ENCODE assay signal across 30 cellular contexts in the genomic region with DNA sequence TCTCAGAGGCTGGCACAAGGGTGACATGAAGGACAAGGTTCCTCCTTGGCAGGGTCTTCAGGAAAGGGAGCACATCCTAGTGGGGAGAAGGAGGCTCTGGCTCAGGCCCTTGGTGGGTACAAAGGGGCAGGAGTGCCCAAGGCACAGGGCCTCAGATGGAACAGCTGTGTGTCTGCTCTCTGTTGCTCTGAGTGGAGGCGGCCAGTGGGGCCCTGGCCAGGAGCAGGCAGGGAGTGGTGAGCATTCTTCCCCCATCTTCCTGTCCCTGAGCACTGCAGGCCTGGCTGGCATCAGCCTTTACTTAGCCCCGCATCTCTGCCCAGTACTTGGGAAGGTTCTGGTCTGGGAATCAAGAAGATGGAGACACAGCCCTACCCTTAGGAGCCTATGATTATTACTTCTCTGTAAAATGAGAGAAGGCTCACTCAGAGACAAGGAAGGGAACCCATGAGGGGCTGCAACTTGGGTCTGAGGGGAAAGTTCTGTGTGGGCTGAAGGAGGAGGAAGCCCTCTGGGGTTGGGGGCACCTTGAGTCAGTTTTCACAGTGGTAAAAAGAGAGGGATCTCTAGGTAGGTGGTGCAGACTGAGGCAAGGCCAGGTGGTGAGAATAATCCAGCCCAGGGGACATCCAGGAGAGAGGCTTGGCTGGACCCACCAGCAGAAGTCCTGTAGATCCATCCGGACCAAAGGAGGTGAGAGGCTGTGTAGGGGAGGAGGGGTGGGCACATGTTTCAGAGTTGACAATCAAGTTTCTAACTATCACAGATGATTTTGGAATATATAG.
"Had no signal": no experiment of that assay in that cellular context is flagged by ENCODE, and none has a peak within 500 bp of the region (broad histone marks: within the 10 kb centered on the region; RNA-seq: fewer than 3 reads in every experiment).

No MANE protein-coding gene starts in this region.

- H3K36me3 ChIP-seq: MG63, SJSA1 had no signal

- H3K9me3 ChIP-seq: MG63, SJSA1, SK-N-SH had no signal

- H3K9ac ChIP-seq: SK-N-SH had no signal

- H3K27me3 ChIP-seq: MG63, SJSA1 had no signal

- DNase-seq: activated CD4-positive, alpha-beta memory T cell treated with anti-CD3 and anti-CD28 coated beads for 36 hours; activated CD4-positive, alpha-beta T cell treated with anti-CD3 and anti-CD28 coated beads, Interleukin-2, amount 10 ng/mL, durations not matched to agents 7 days and 5 days; activated CD8-positive, alpha-beta memory T cell treated with anti-CD3 and anti-CD28 coated beads, Interleukin-2, amount 10 ng/mL, durations not matched to agents 7 days and 5 days; activated CD8-positive, alpha-beta memory T cell treated with anti-CD3 and anti-CD28 coated beads, Interleukin-2, amount 50 U/mL, for 48 hours; activated effector memory CD4-positive, alpha-beta T cell treated with Interleukin-2 at 50 U/mL for 16 hours; activated naive CD4-positive, alpha-beta T cell treated with anti-CD3 and anti-CD28 coated beads, Interleukin-2, amount 10 ng/mL, durations not matched to agents 7 days and 5 days; activated naive CD8-positive, alpha-beta T cell treated with anti-CD3 and anti-CD28 coated beads, Interleukin-2, amount 50 U/mL, for 24 hours; activated T-cell treated with anti-CD3 and anti-CD28 coated beads, Interleukin-2, amount 50 U/mL, for 48 hours; anterior cingulate cortex; caudate nucleus; Kasumi-1; KG1; MG63; MV-4-11; NCI-H1092; NCI-H1436 treated with DMSO at 0.1 percent for 48 hours; NCI-H1694 treated with DMSO at 0.1 percent for 48 hours; NCI-H2029; NCI-H345; NCI-H524 treated with DMSO at 0.1 percent for 48 hours; SHP77 treated with DMSO at 0.1 percent for 48 hours; SK-N-SH had no signal

- FAIRE-seq: bronchial epithelial cell, TTC549 had no signal

- H3K27ac ChIP-seq: SJSA1 had no signal

- H3K36me3 Mint-ChIP-seq: activated CD4-positive, alpha-beta memory T cell treated with anti-CD3 and anti-CD28 coated beads for 36 hours; activated CD8-positive, alpha-beta memory T cell treated with anti-CD3 and anti-CD28 coated beads, Interleukin-2, amount 10 ng/mL, durations not matched to agents 7 days and 5 days; activated naive CD4-positive, alpha-beta T cell treated with anti-CD3 and anti-CD28 coated beads, Interleukin-2, amount 10 ng/mL, durations not matched to agents 7 days and 5 days; activated naive CD8-positive, alpha-beta T cell; brain had no signal

- H3K4me3 Mint-ChIP-seq: activated CD4-positive, alpha-beta memory T cell treated with anti-CD3 and anti-CD28 coated beads for 36 hours; activated CD4-positive, alpha-beta T cell treated with anti-CD3 and anti-CD28 coated beads, Interleukin-2, amount 10 ng/mL, durations not matched to agents 7 days and 5 days; activated CD8-positive, alpha-beta memory T cell treated with anti-CD3 and anti-CD28 coated beads, Interleukin-2, amount 10 ng/mL, durations not matched to agents 7 days and 5 days; activated naive CD4-positive, alpha-beta T cell treated with anti-CD3 and anti-CD28 coated beads, Interleukin-2, amount 10 ng/mL, durations not matched to agents 7 days and 5 days; activated naive CD8-positive, alpha-beta T cell; activated naive CD8-positive, alpha-beta T cell treated with anti-CD3 and anti-CD28 coated beads, Interleukin-2, amount 50 U/mL, for 24 hours; T-helper 1 cell treated with Interleukin-12 subunit alpha and Interleukin-12 subunit beta and Interleukin-4 antibody, amounts not matched to agents 30 μg/mL and 1 μg/mL, for 36 hours; T-helper 2 cell treated with Interferon-gamma antibody and Interleukin-4, amounts not matched to agents 5 μg/mL and 100 μg/mL, for 36 hours had no signal

- H3K4me1 ChIP-seq: SJSA1 had no signal

- ATAC-seq: activated CD8-positive, alpha-beta memory T cell treated with anti-CD3 and anti-CD28 coated beads, Interleukin-2, amount 10 ng/mL, durations not matched to agents 7 days and 5 days; activated naive CD8-positive, alpha-beta T cell treated with anti-CD3 and anti-CD28 coated beads, Interleukin-2, amount 50 U/mL, for 24 hours; Panc1 had no signal

- H3K27ac Mint-ChIP-seq: activated CD4-positive, alpha-beta memory T cell treated with anti-CD3 and anti-CD28 coated beads for 36 hours; activated CD4-positive, alpha-beta T cell treated with anti-CD3 and anti-CD28 coated beads, Interleukin-2, amount 10 ng/mL, durations not matched to agents 7 days and 5 days; activated CD8-positive, alpha-beta memory T cell treated with anti-CD3 and anti-CD28 coated beads, Interleukin-2, amount 10 ng/mL, durations not matched to agents 7 days and 5 days; activated naive CD4-positive, alpha-beta T cell treated with anti-CD3 and anti-CD28 coated beads, Interleukin-2, amount 10 ng/mL, durations not matched to agents 7 days and 5 days; activated naive CD8-positive, alpha-beta T cell; activated naive CD8-positive, alpha-beta T cell treated with anti-CD3 and anti-CD28 coated beads, Interleukin-2, amount 50 U/mL, for 24 hours; brain; T-helper 1 cell treated with Interleukin-12 subunit alpha and Interleukin-12 subunit beta and Interleukin-4 antibody, amounts not matched to agents 30 μg/mL and 1 μg/mL, for 36 hours; T-helper 2 cell treated with Interferon-gamma antibody and Interleukin-4, amounts not matched to agents 5 μg/mL and 100 μg/mL, for 36 hours had no signal

- H3K27me3 Mint-ChIP-seq: activated CD4-positive, alpha-beta T cell treated with anti-CD3 and anti-CD28 coated beads, Interleukin-2, amount 10 ng/mL, durations not matched to agents 7 days and 5 days; activated naive CD4-positive, alpha-beta T cell treated with anti-CD3 and anti-CD28 coated beads, Interleukin-2, amount 10 ng/mL, durations not matched to agents 7 days and 5 days had no signal

- H3K4me3 ChIP-seq: MG63, SJSA1 had no signal

- H3K4me1 Mint-ChIP-seq: activated CD4-positive, alpha-beta T cell treated with anti-CD3 and anti-CD28 coated beads, Interleukin-2, amount 10 ng/mL, durations not matched to agents 7 days and 5 days; activated CD8-positive, alpha-beta memory T cell treated with anti-CD3 and anti-CD28 coated beads, Interleukin-2, amount 10 ng/mL, durations not matched to agents 7 days and 5 days; activated naive CD4-positive, alpha-beta T cell treated with anti-CD3 and anti-CD28 coated beads, Interleukin-2, amount 10 ng/mL, durations not matched to agents 7 days and 5 days; activated naive CD8-positive, alpha-beta T cell treated with anti-CD3 and anti-CD28 coated beads, Interleukin-2, amount 50 U/mL, for 24 hours; brain had no signal

- H3K9me3 Mint-ChIP-seq: activated CD4-positive, alpha-beta memory T cell treated with anti-CD3 and anti-CD28 coated beads for 36 hours; activated CD4-positive, alpha-beta T cell treated with anti-CD3 and anti-CD28 coated beads, Interleukin-2, amount 10 ng/mL, durations not matched to agents 7 days and 5 days; activated naive CD4-positive, alpha-beta T cell treated with anti-CD3 and anti-CD28 coated beads, Interleukin-2, amount 10 ng/mL, durations not matched to agents 7 days and 5 days; T-helper 1 cell treated with Interleukin-12 subunit alpha and Interleukin-12 subunit beta and Interleukin-4 antibody, amounts not matched to agents 30 μg/mL and 1 μg/mL, for 36 hours; T-helper 2 cell treated with Interferon-gamma antibody and Interleukin-4, amounts not matched to agents 5 μg/mL and 100 μg/mL, for 36 hours had no signal
